In genomic region chr10:63421591-63421990, GRCh38 we compare ENCODE assay signal across 9 cellular contexts. TPM values are rescaled to one million over a fixed set of nuclear protein-coding genes. Genes with fewer than 3 reads are reported as not detected.
DNase-seq lines count a peak whose midpoint lies in the region; ATAC-seq and TF ChIP-seq lines count a peak whose summit lies in the region.
"Had no signal": no experiment of that assay in that cellular context is flagged by ENCODE, and none has a peak within 500 bp of the region (broad histone marks: within the 10 kb centered on the region; RNA-seq: fewer than 3 reads in every experiment).

No MANE protein-coding gene starts in this region.

- ATAC-seq in GM21360 (IDR thresholded peaks at IDR 0.05; ENCODE audit: unreplicated experiment) (peak; percentile 98), HG03520 (IDR thresholded peaks at IDR 0.05; ENCODE audit: unreplicated experiment) (peak; percentile 96)
- ATAC-seq in activated naive CD8-positive, alpha-beta T cell treated with anti-CD3 and anti-CD28 coated beads, Interleukin-2, amount 10 ng/mL, durations not matched to agents 7 days and 5 days (ENCODE audit: low read depth), result peak; percentile 99
- ATAC-seq: HCT116 had no signal

- H3K36me3 ChIP-seq in vagina, result no peaks in the 10 kb centered on the region

- H3K9me3 Mint-ChIP-seq in activated naive CD8-positive, alpha-beta T cell treated with anti-CD3 and anti-CD28 coated beads, Interleukin-2, amount 10 ng/mL, durations not matched to agents 7 days and 5 days, result peaks cover 1% of the 10 kb centered on the region

- peaks cover 6% of the 10 kb centered on the region for H3K36me3 Mint-ChIP-seq in activated naive CD8-positive, alpha-beta T cell treated with anti-CD3 and anti-CD28 coated beads, Interleukin-2, amount 10 ng/mL, durations not matched to agents 7 days and 5 days

- no peaks in the 10 kb centered on the region for H3K27me3 Mint-ChIP-seq in activated naive CD8-positive, alpha-beta T cell treated with anti-CD3 and anti-CD28 coated beads, Interleukin-2, amount 10 ng/mL, durations not matched to agents 7 days and 5 days

- H3K27me3 ChIP-seq in vagina, result no peaks in the 10 kb centered on the region

- in situ Hi-C loops in G401 (cut with HindIII; ENCODE audit: low sequenced_read_pairs), result no loop called here

- no peak overlapping the region for H3K27ac ChIP-seq in vagina

- H3K27ac Mint-ChIP-seq in activated naive CD8-positive, alpha-beta T cell treated with anti-CD3 and anti-CD28 coated beads, Interleukin-2, amount 10 ng/mL, durations not matched to agents 7 days and 5 days, result peak overlapping the region; percentile 89

- H3K4me1 ChIP-seq in vagina, result peaks cover 13% of the 10 kb centered on the region

- peaks cover 20% of the 10 kb centered on the region for H3K4me1 Mint-ChIP-seq in activated naive CD8-positive, alpha-beta T cell treated with anti-CD3 and anti-CD28 coated beads, Interleukin-2, amount 10 ng/mL, durations not matched to agents 7 days and 5 days

- intact Hi-C loops in vagina (cut with DNase I), result no loop called here

- DNase-seq in GM10266 (ENCODE audit: extremely low spot score) (peak; percentile 54), G401 (ENCODE audit: low spot score) (no peak), NCI-H1436 treated with DMSO at 0.1 percent for 48 hours (lab: John Stamatoyannopoulos, UW) (no peak), vagina (ENCODE audit: extremely low spot score in 2 of 2) (no peak), NCI-H446 treated with DMSO at 0.1 percent for 48 hours (lab: John Stamatoyannopoulos, UW) (no peak)
- no peak for DNase-seq in activated naive CD8-positive, alpha-beta T cell treated with anti-CD3 and anti-CD28 coated beads, Interleukin-2, amount 10 ng/mL, durations not matched to agents 7 days and 5 days

- H3K4me3 Mint-ChIP-seq in activated naive CD8-positive, alpha-beta T cell treated with anti-CD3 and anti-CD28 coated beads, Interleukin-2, amount 10 ng/mL, durations not matched to agents 7 days and 5 days, result peak overlapping the region; percentile 53

- POLR2A ChIA-PET in activated naive CD8-positive, alpha-beta T cell treated with anti-CD3 and anti-CD28 coated beads, Interleukin-2, amount 10 ng/mL, durations not matched to agents 7 days and 5 days (lab: Charles Lee), result interaction anchor here (1.1 kb wide), 2 partner anchors 100 to 153 kb away, joined by 3 to 4 read pairs; partner anchors contain the start of gene REEP3

- no peak for TF ChIP-seq POLR2A in vagina (IDR thresholded peaks at IDR 0.05)

- TF ChIP-seq CTCF in GM10266 (IDR thresholded peaks at IDR 0.05; ENCODE audit: control insufficient read depth, insufficient read depth, low read depth, missing control alignments) (no peak), vagina (IDR thresholded peaks at IDR 0.05) (no peak)

- H3K4me3 ChIP-seq in vagina, result no peak overlapping the region

- no peaks in the 10 kb centered on the region for H3K9me3 ChIP-seq in vagina

RNA-seq across cellular contexts. Expression of gene JMJD1C, which starts 44.2 kb away (rescaled TPM):
- 10 to 100 TPM; 91.9 to 94.4 TPM for total RNA-seq in activated naive CD8-positive, alpha-beta T cell treated with anti-CD3 and anti-CD28 coated beads, Interleukin-2, amount 10 ng/mL, durations not matched to agents 7 days and 5 days
- 29.1 and 33.7 TPM in 2 replicates for total RNA-seq in G401 (2014; rRNA removed; shearing (Covaris generic))
- 105 TPM for total RNA-seq in vagina
